35 cellular contexts compared by ENCODE assay signal in genomic region chr2:175574069-175574468, GRCh38.
"Had no signal": no experiment of that assay in that cellular context is flagged by ENCODE, and none has a peak within 500 bp of the region (broad histone marks: within the 10 kb centered on the region; RNA-seq: fewer than 3 reads in every experiment).

No MANE protein-coding gene starts in this region.

- DNase-seq: Karpas-422, Kasumi-1, MG63, MM.1S, MV-4-11, NCI-H1048, NCI-H1092, NCI-H1092 treated with DMSO at 0.1 percent for 48 hours, NCI-H1105, NCI-H1105 treated with DMSO at 0.1 percent for 48 hours, NCI-H1417, NCI-H1417 treated with DMSO at 0.1 percent for 48 hours, NCI-H1436, NCI-H1436 treated with DMSO at 0.1 percent for 48 hours, NCI-H146, NCI-H1694, NCI-H1694 treated with DMSO at 0.1 percent for 48 hours, NCI-H187, NCI-H187 treated with DMSO at 0.1 percent for 48 hours, NCI-H1930, NCI-H2029 treated with DMSO at 0.1 percent for 48 hours, NCI-H2081, NCI-H2081 treated with DMSO at 0.1 percent for 48 hours, NCI-H2107, NCI-H2171, NCI-H2171 treated with DMSO at 0.1 percent for 48 hours, NCI-H2227 treated with DMSO at 0.1 percent for 48 hours, NCI-H226, NCI-H345, NCI-H446, NCI-H446 treated with DMSO at 0.1 percent for 48 hours, NCI-H510A, NCI-H510A treated with DMSO at 0.1 percent for 48 hours, NCI-H524 had no signal

- H3K9me3 ChIP-seq: MG63 had no signal

- H3K36me3 ChIP-seq: MG63 had no signal

- H3K27me3 ChIP-seq: MG63 had no signal

- H3K9ac ChIP-seq: KMS-11 had no signal

- H3K4me3 ChIP-seq: MG63 had no signal
